34 cellular contexts compared by ENCODE assay signal in the genomic region with DNA sequence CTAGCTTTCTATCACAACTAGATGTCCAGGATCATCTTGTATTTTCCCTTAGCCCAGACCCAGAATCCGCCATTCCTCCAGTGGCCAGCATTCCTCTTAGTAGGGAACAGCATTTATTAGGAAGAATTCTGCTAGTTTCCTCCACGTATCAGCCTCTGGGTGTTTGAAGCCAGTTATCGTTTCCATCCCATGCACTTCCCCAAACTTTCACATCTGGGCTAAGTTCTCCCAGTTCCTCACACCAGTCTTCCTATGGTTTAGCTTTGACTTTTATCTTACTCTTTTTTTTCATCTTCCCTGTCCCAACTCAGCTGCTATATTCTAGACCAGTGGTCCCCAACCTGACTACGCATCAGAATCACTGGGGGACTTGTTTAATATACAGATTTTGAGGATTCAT. TPM values are rescaled to one million over a fixed set of nuclear protein-coding genes. Genes with fewer than 3 reads are reported as not detected.
"Had no signal": no experiment of that assay in that cellular context is flagged by ENCODE, and none has a peak within 500 bp of the region (broad histone marks: within the 10 kb centered on the region; RNA-seq: fewer than 3 reads in every experiment).

No MANE protein-coding gene starts in this region.

- H3K36me3 ChIP-seq: esophagus squamous epithelium, left lung, prostate gland, right atrium auricular region, suprapubic skin, upper lobe of right lung, vagina had no signal

- DNase-seq: effector memory CD4-positive, alpha-beta T cell; esophagus squamous epithelium; foreskin melanocyte; glutamatergic neuron; heart right ventricle; hippocampal formation; left cardiac atrium; left lung; mammary epithelial cell; mesendoderm; midbrain; naive thymus-derived CD4-positive, alpha-beta T cell; nucleus accumbens; stimulated activated CD4-positive, alpha-beta T cell treated with anti-CD3 and anti-CD28 coated beads, Interleukin-12 subunit alpha, Interleukin-12 subunit beta, amount 100 ng/mL, for 4 hours; stimulated activated CD4-positive, alpha-beta T cell treated with anti-CD3 and anti-CD28 coated beads, Interleukin-1b, Interleukin-23, amount 100 ng/mL, for 48 hours; stimulated activated CD4-positive, alpha-beta T cell treated with anti-CD3 and anti-CD28 coated beads, Interleukin-4, amount 100 ng/mL, for 1 hour; stimulated activated CD8-positive, alpha-beta memory T cell treated with anti-CD3 and anti-CD28 coated beads, Interleukin-4, amount 100 ng/mL, for 48 hours; stimulated activated naive CD4-positive, alpha-beta T cell; stimulated activated naive CD8-positive, alpha-beta T cell treated with anti-CD3 and anti-CD28 coated beads, Interleukin-15, amount 100 ng/mL, for 72 hours; transverse colon; upper lobe of right lung had no signal

- ATAC-seq: heart right ventricle; left cardiac atrium; left lung; naive thymus-derived CD4-positive, alpha-beta T cell; sciatic nerve; stimulated activated naive CD8-positive, alpha-beta T cell treated with anti-CD3 and anti-CD28 coated beads, Interleukin-15, amount 100 ng/mL, for 72 hours; upper lobe of right lung had no signal

- H3K4me1 ChIP-seq: left lung, prostate gland had no signal

- H3K4me3 ChIP-seq: esophagus squamous epithelium, heart right ventricle, left lung, prostate gland, right atrium auricular region, smooth muscle cell, suprapubic skin, transverse colon, vagina had no signal

- H3K27me3 ChIP-seq: esophagus squamous epithelium, heart right ventricle, left lung, right atrium auricular region, suprapubic skin, transverse colon, upper lobe of right lung, vagina had no signal

- FAIRE-seq: endothelial cell of umbilical vein, islet of Langerhans had no signal

- H3K27ac ChIP-seq: esophagus squamous epithelium, heart right ventricle, left lung, prostate gland, right atrium auricular region, suprapubic skin, transverse colon, upper lobe of right lung, vagina had no signal

- H3K9me3 ChIP-seq: esophagus squamous epithelium, heart right ventricle, left lung, prostate gland, right atrium auricular region, suprapubic skin, transverse colon, upper lobe of right lung, vagina had no signal

RNA-seq across cellular contexts. Expression of a gene that starts 53.5 kb away (rescaled TPM):
- total RNA-seq: endothelial cell of umbilical vein; epithelial cell of proximal tubule; esophagus squamous epithelium; heart right ventricle; kidney epithelial cell; left cardiac atrium; left lung; lower leg skin; mucosa of gallbladder; naive thymus-derived CD4-positive, alpha-beta T cell; osteocyte; prostate gland; right atrium auricular region; sciatic nerve; smooth muscle cell; suprapubic skin; transverse colon; upper lobe of right lung; vagina had no signal
